Comparison of ENCODE assay signal across 1 cellular context in genomic region chr6:149728499-149729234, GRCh38.
TF ChIP-seq lines count a peak whose summit lies in the region.

No MANE protein-coding gene starts in this region.

TF ChIP-seq in K562, 482 proteins besides CTCF, POLR2A, EP300 and RAD21 (continues in another document):
- TF ChIP-seq MAFG (tag; conservative IDR thresholded peaks at IDR 0.05) (no peak), ZKSCAN3 (CRISPR knock-in tag; IDR thresholded peaks at IDR 0.05) (no peak), GTF2F1 (IDR thresholded peaks at IDR 0.05; ENCODE audit: low read depth, low read length) (no peak), HINFP (tag; conservative IDR thresholded peaks at IDR 0.05; ENCODE audit: low read depth) (no peak), IFI16 (CRISPR knock-in tag; IDR thresholded peaks at IDR 0.05) (no peak), ILF3 (IDR thresholded peaks at IDR 0.05; ENCODE audit: borderline replicate concordance) (no peak), BRF1 (IDR thresholded peaks at IDR 0.05; ENCODE audit: borderline replicate concordance, extremely low read depth, insufficient read length) (no peak), ELK3 (CRISPR knock-in tag; IDR thresholded peaks at IDR 0.05) (0 out of 2 replicates have a peak, but pooled peaks have one; percentile 20), MAFK (IDR thresholded peaks at IDR 0.05; ENCODE audit: low read length) (no peak), HDAC6 (IDR thresholded peaks at IDR 0.05; ENCODE audit: low read depth, low read length) (no peak), SNIP1 (IDR thresholded peaks at IDR 0.05; ENCODE audit: low read depth) (no peak), KDM2B (CRISPR knock-in tag; IDR thresholded peaks at IDR 0.05) (no peak), CSDE1 (IDR thresholded peaks at IDR 0.05) (peak in 1 of 2 experiments; percentile 49; a peak in 1 of 4 replicates), ZNF644 (tag; IDR thresholded peaks at IDR 0.05; ENCODE audit: low read depth) (peak; percentile 81; the same call in 1 of the 2 replicates), FOXK2 (conservative IDR thresholded peaks at IDR 0.05 in 1 of 2, IDR thresholded peaks at IDR 0.05 in 1 of 2; ENCODE audit: low read depth in 2 of 2) (peak; percentile 74 to 76; a peak in 2 of 4 replicates), ZNF512 (tag; IDR thresholded peaks at IDR 0.05) (no peak), TAF1 (IDR thresholded peaks at IDR 0.05; ENCODE audit: control insufficient read depth, extremely low read depth, insufficient read depth, low read length, severe bottlenecking) (no peak), FOXJ3 (CRISPR knock-in tag; IDR thresholded peaks at IDR 0.05) (no peak), PBX2 (CRISPR knock-in tag; IDR thresholded peaks at IDR 0.05; ENCODE audit: low read depth) (no peak), PBX2 (tag; conservative IDR thresholded peaks at IDR 0.05; ENCODE audit: low read depth) (peak; percentile 37; the same call in 1 of the 2 replicates), ZBTB26 (CRISPR knock-in tag; IDR thresholded peaks at IDR 0.05) (peak; percentile 74; the same call in 1 of the 2 replicates), MXI1 (IDR thresholded peaks at IDR 0.05; ENCODE audit: low read depth, low read length) (0 out of 2 replicates have a peak, but pooled peaks have one; percentile 37), ZNF282 (CRISPR knock-in tag; IDR thresholded peaks at IDR 0.05) (no peak), RFX7 (CRISPR knock-in tag; IDR thresholded peaks at IDR 0.05) (no peak), ELF1 (tag; IDR thresholded peaks at IDR 0.05) (no peak), RBM34 (IDR thresholded peaks at IDR 0.05; ENCODE audit: borderline replicate concordance, insufficient read depth, low read length) (no peak), KLF1 (tag; IDR thresholded peaks at IDR 0.05) (no peak), PTBP1 (IDR thresholded peaks at IDR 0.05; ENCODE audit: low read depth, low read length) (no peak), ZNF696 (CRISPR knock-in tag; conservative IDR thresholded peaks at IDR 0.05) (no peak), STAT5A (IDR thresholded peaks at IDR 0.05; ENCODE audit: borderline replicate concordance, low read length) (peak; percentile 81), SMARCC2 (IDR thresholded peaks at IDR 0.05; ENCODE audit: low read depth) (peak; percentile 95), NFRKB (IDR thresholded peaks at IDR 0.05; ENCODE audit: low read depth) (peak; percentile 84), TRIM25 (IDR thresholded peaks at IDR 0.05; ENCODE audit: borderline replicate concordance) (0 out of 2 replicates have a peak, but pooled peaks have one; percentile 82), ZBTB17 (CRISPR knock-in tag; IDR thresholded peaks at IDR 0.05) (peak; percentile 64), THAP7 (CRISPR knock-in tag; IDR thresholded peaks at IDR 0.05) (no peak), POLR2G (IDR thresholded peaks at IDR 0.05; ENCODE audit: low read depth, low read length) (no peak), ZBTB12 (CRISPR knock-in tag; IDR thresholded peaks at IDR 0.05) (peak; percentile 38; the same call in 1 of the 2 replicates), THAP12 (CRISPR knock-in tag; IDR thresholded peaks at IDR 0.05) (no peak), ZNF511 (CRISPR knock-in tag; IDR thresholded peaks at IDR 0.05) (no peak), SRSF7 (optimal IDR thresholded peaks at IDR 0.05; ENCODE audit: low read depth, low read length) (no peak), CTBP1 (IDR thresholded peaks at IDR 0.05; ENCODE audit: borderline replicate concordance) (peak; percentile 82), ETV1 (tag; conservative IDR thresholded peaks at IDR 0.05; ENCODE audit: low read depth) (no peak), POLR2AphosphoS5 (IDR thresholded peaks at IDR 0.05; ENCODE audit: control insufficient read depth, insufficient read depth, low read depth, low read length) (peak; percentile 97), PPARD (CRISPR knock-in tag; IDR thresholded peaks at IDR 0.05) (no peak), MCM3 (IDR thresholded peaks at IDR 0.05) (no peak), ELF2 (CRISPR knock-in tag; IDR thresholded peaks at IDR 0.05) (no peak), NR2F6 (CRISPR knock-in tag; IDR thresholded peaks at IDR 0.05) (no peak), ZC3H8 (IDR thresholded peaks at IDR 0.05) (no peak; the same call in 1 of the 2 replicates), IRF1 (CRISPR knock-in tag; IDR thresholded peaks at IDR 0.05; ENCODE audit: borderline replicate concordance) (no peak), NBN (IDR thresholded peaks at IDR 0.05; ENCODE audit: low read depth) (peak; percentile 98), HDAC8 (tag; IDR thresholded peaks at IDR 0.05) (peak; percentile 61; the same call in 1 of the 2 replicates), POU5F1 (IDR thresholded peaks at IDR 0.05; ENCODE audit: borderline replicate concordance, low read depth, low read length, partially characterized antibody) (no peak), MCM5 (IDR thresholded peaks at IDR 0.05; ENCODE audit: low read depth) (no peak), TCF7L2 (IDR thresholded peaks at IDR 0.05; ENCODE audit: low read depth, low read length) (no peak), ATF1 (CRISPR knock-in tag; IDR thresholded peaks at IDR 0.05) (no peak), ATF1 (tag; IDR thresholded peaks at IDR 0.05) (peak; percentile 53)
